1 cellular context compared by ENCODE assay signal in genomic region chr7:38545977-38546376, GRCh38.
TF ChIP-seq lines count a peak whose summit lies in the region.

No MANE protein-coding gene starts in this region.

TF ChIP-seq in H1, 55 proteins besides CTCF, POLR2A, EP300 and RAD21:
- no peak for TF ChIP-seq GTF2F1 (IDR thresholded peaks at IDR 0.05; ENCODE audit: borderline replicate concordance, low read depth, low read length)
